In the genomic region with DNA sequence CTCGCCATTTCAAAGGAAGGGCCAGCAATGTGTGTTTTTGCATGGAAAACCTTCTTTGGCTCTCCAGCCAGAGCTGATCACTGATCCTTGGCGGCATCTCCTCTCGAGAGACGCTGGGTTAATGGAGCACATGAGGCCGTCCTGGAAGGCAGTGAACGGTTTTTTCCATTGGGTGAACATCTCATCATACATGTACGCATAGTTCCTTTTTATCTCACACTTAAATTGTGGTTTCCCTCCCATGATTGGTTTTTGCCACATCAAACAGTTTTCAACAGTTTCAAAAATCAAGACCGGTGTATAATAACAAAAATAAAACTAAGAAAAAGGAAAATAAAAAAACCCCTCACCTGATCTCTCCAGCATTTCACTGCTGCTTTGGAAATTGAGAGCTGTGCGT, we compare ENCODE assay signal across 16 cellular contexts.
DNase-seq lines count a peak whose midpoint lies in the region; ATAC-seq and TF ChIP-seq lines count a peak whose summit lies in the region.
"Had no signal": no experiment of that assay in that cellular context is flagged by ENCODE, and none has a peak within 500 bp of the region (broad histone marks: within the 10 kb centered on the region; RNA-seq: fewer than 3 reads in every experiment).

No MANE protein-coding gene starts in this region.

- peak; percentile 8 for DNase-seq in activated CD8-positive, alpha-beta memory T cell treated with anti-CD3 and anti-CD28 coated beads, Interleukin-2, amount 50 U/mL, for 24 hours (ENCODE audit: extremely low read depth)
- DNase-seq in activated CD8-positive, alpha-beta memory T cell treated with anti-CD3 and anti-CD28 coated beads, Interleukin-2, amount 10 ng/mL, durations not matched to agents 7 days and 5 days, result no peak
- peak; percentile 33 for DNase-seq in left ventricle myocardium superior
- peak; percentile 10 for DNase-seq in stimulated activated CD4-positive, alpha-beta T cell treated with anti-CD3 and anti-CD28 coated beads, Interleukin-4, amount 100 ng/mL, for 24 hours
- DNase-seq in T-helper 9 cell, result no peak
- no peak for DNase-seq in endothelial cell (ENCODE audit: low spot score)
- DNase-seq: ACHN, left lung, NCI-H1048, SW 1271, WERI-Rb-1 had no signal

- H4K20me1 ChIP-seq in Loucy (ENCODE audit: insufficient read depth, low read length, poor library complexity, severe bottlenecking), result no peaks in the 10 kb centered on the region

- H3K36me3 ChIP-seq in Loucy (ENCODE audit: insufficient read depth, low read length), result no peaks in the 10 kb centered on the region
- H3K36me3 ChIP-seq: left lung, WERI-Rb-1 had no signal

- no peaks in the 10 kb centered on the region for H3K36me3 Mint-ChIP-seq in activated CD8-positive, alpha-beta memory T cell treated with anti-CD3 and anti-CD28 coated beads, Interleukin-2, amount 10 ng/mL, durations not matched to agents 7 days and 5 days
- H3K36me3 Mint-ChIP-seq in endothelial cell (ENCODE audit: low read depth, unreplicated experiment), result no peaks in the 10 kb centered on the region

- CTCF ChIA-PET in activated CD8-positive, alpha-beta memory T cell treated with anti-CD3 and anti-CD28 coated beads, Interleukin-2, amount 10 ng/mL, durations not matched to agents 7 days and 5 days (lab: Charles Lee), result no interaction called here

- H3F3A ChIP-seq in Loucy (ENCODE audit: low read depth), result no peaks in the 10 kb centered on the region

- no peaks in the 10 kb centered on the region for H3K9me3 ChIP-seq in Loucy (ENCODE audit: insufficient read depth, low read depth, low read length)
- H3K9me3 ChIP-seq: left lung had no signal

- H3K4me3 ChIP-seq in Loucy (ENCODE audit: low read length, poor library complexity, severe bottlenecking), result peak overlapping the region; percentile 4
- H3K4me3 ChIP-seq: left lung, smooth muscle cell had no signal

- no peaks in the 10 kb centered on the region for H3K9me2 ChIP-seq in Loucy (replicated peaks; ENCODE audit: low read depth, low read length)

- no peaks in the 10 kb centered on the region for H3K9me3 Mint-ChIP-seq in activated CD8-positive, alpha-beta memory T cell treated with anti-CD3 and anti-CD28 coated beads, Interleukin-2, amount 10 ng/mL, durations not matched to agents 7 days and 5 days (ENCODE audit: low read depth)
- no peaks in the 10 kb centered on the region for H3K9me3 Mint-ChIP-seq in endothelial cell (ENCODE audit: unreplicated experiment)
- H3K9me3 Mint-ChIP-seq: CD8-positive, alpha-beta memory T cell; central memory CD8-positive, alpha-beta T cell had no signal

- no peak overlapping the region for H3K4me3 Mint-ChIP-seq in activated CD8-positive, alpha-beta memory T cell treated with anti-CD3 and anti-CD28 coated beads, Interleukin-2, amount 10 ng/mL, durations not matched to agents 7 days and 5 days
- H3K4me3 Mint-ChIP-seq in endothelial cell (ENCODE audit: unreplicated experiment), result no peak overlapping the region
- H3K4me3 Mint-ChIP-seq: central memory CD8-positive, alpha-beta T cell had no signal

- peaks cover 6% of the 10 kb centered on the region for H3K4me1 Mint-ChIP-seq in activated CD8-positive, alpha-beta memory T cell treated with anti-CD3 and anti-CD28 coated beads, Interleukin-2, amount 10 ng/mL, durations not matched to agents 7 days and 5 days
- peaks cover 14% of the 10 kb centered on the region for H3K4me1 Mint-ChIP-seq in endothelial cell (ENCODE audit: unreplicated experiment)

- TF ChIP-seq CTCF in Loucy (conservative IDR thresholded peaks at IDR 0.05; ENCODE audit: low read length) (no peak), endothelial cell (IDR thresholded peaks at IDR 0.05; ENCODE audit: unreplicated experiment) (no peak)

- peaks cover 11% of the 10 kb centered on the region for H3K4me1 ChIP-seq in Loucy (ENCODE audit: insufficient read depth, low read length, poor library complexity, severe bottlenecking)
- H3K4me1 ChIP-seq: left lung had no signal

- intact Hi-C loops in left ventricle myocardium superior (cut with micrococcal nuclease), result no loop called here

- H3K4me2 ChIP-seq in Loucy (ENCODE audit: low read depth, low read length, poor library complexity, severe bottlenecking), result peak overlapping the region; percentile 22
- H3K4me2 ChIP-seq: smooth muscle cell had no signal

- no peaks in the 10 kb centered on the region for H3K79me2 ChIP-seq in Loucy (ENCODE audit: insufficient read depth, low read length)

- peaks cover 37% of the 10 kb centered on the region for H3K27me3 Mint-ChIP-seq in activated CD8-positive, alpha-beta memory T cell treated with anti-CD3 and anti-CD28 coated beads, Interleukin-2, amount 10 ng/mL, durations not matched to agents 7 days and 5 days
- H3K27me3 Mint-ChIP-seq in endothelial cell (ENCODE audit: unreplicated experiment), result no peaks in the 10 kb centered on the region

- no peak overlapping the region for H3K27ac Mint-ChIP-seq in activated CD8-positive, alpha-beta memory T cell treated with anti-CD3 and anti-CD28 coated beads, Interleukin-2, amount 10 ng/mL, durations not matched to agents 7 days and 5 days
- no peak overlapping the region for H3K27ac Mint-ChIP-seq in endothelial cell (ENCODE audit: unreplicated experiment)

- H2AFZ ChIP-seq in Loucy (ENCODE audit: low read length), result no peak overlapping the region

- peaks cover 6% of the 10 kb centered on the region for H3K27me3 ChIP-seq in Loucy (ENCODE audit: insufficient read depth, low read length, poor library complexity, severe bottlenecking)
- H3K27me3 ChIP-seq: left lung had no signal

- no peak for ATAC-seq in activated CD8-positive, alpha-beta memory T cell treated with anti-CD3 and anti-CD28 coated beads, Interleukin-2, amount 10 ng/mL, durations not matched to agents 7 days and 5 days
- ATAC-seq in left ventricle myocardium superior (peak; percentile 68), HG03025 (IDR thresholded peaks at IDR 0.05; ENCODE audit: low FRiP score, unreplicated experiment) (no peak)
- ATAC-seq: left lung had no signal

- no peak overlapping the region for H3K9ac ChIP-seq in Loucy (ENCODE audit: low read depth, low read length, poor library complexity, severe bottlenecking)

Comparison
In these comparisons a context has a peak if more than half of its experiments do, and no peak if none do; other contexts are left out.
1. DNase-seq: peak in activated CD8-positive, alpha-beta memory T cell treated with anti-CD3 and anti-CD28 coated beads, Interleukin-2, amount 50 U/mL, for 24 hours (single experiment), left ventricle myocardium superior (single experiment) and stimulated activated CD4-positive, alpha-beta T cell treated with anti-CD3 and anti-CD28 coated beads, Interleukin-4, amount 100 ng/mL, for 24 hours (single experiment); none in activated CD8-positive, alpha-beta memory T cell treated with anti-CD3 and anti-CD28 coated beads, Interleukin-2, amount 10 ng/mL, durations not matched to agents 7 days and 5 days (single experiment), T-helper 9 cell (single experiment) and endothelial cell (single experiment).